Comparison of ENCODE assay signal across 9 cellular contexts in genomic region chr1:150566589-150567340, GRCh38. TPM values are rescaled to one million over a fixed set of nuclear protein-coding genes. Genes with fewer than 3 reads are reported as not detected.
DNase-seq lines count a peak whose midpoint lies in the region; ATAC-seq and TF ChIP-seq lines count a peak whose summit lies in the region.
"Had no signal": no experiment of that assay in that cellular context is flagged by ENCODE, and none has a peak within 500 bp of the region (broad histone marks: within the 10 kb centered on the region; RNA-seq: fewer than 3 reads in every experiment).

No MANE protein-coding gene starts in this region.

- H3K4me3 Mint-ChIP-seq in HFFc6 = peak overlapping the region; percentile 96
- peak overlapping the region; percentile 98 for H3K4me3 Mint-ChIP-seq in activated T-helper 17 cell treated with anti-CD3 and anti-CD28 coated beads, Interleukin-2, amount 50 U/mL, for 72 hours

- 72 to 79% (median 76%) methylated on average over 12 of the region's 12 CpGs for WGBS in spleen, 5 donors

- no peak for TF ChIP-seq POLR2A in spleen (IDR thresholded peaks at IDR 0.05)

- peaks cover 60% of the 10 kb centered on the region for H3K27me3 Mint-ChIP-seq in HFFc6 (ENCODE audit: insufficient read depth)
- no peaks in the 10 kb centered on the region for H3K27me3 Mint-ChIP-seq in activated T-helper 17 cell treated with anti-CD3 and anti-CD28 coated beads, Interleukin-2, amount 50 U/mL, for 72 hours

- H3K9ac ChIP-seq in iPS-15b (ENCODE audit: low read depth, low read length) = peak overlapping the region; percentile 28

- peak overlapping the region; percentile 96 for H3K27ac Mint-ChIP-seq in HFFc6
- peak overlapping the region; percentile 92 for H3K27ac Mint-ChIP-seq in activated T-helper 17 cell treated with anti-CD3 and anti-CD28 coated beads, Interleukin-2, amount 50 U/mL, for 72 hours

- peaks cover 24% of the 10 kb centered on the region for H3K9me3 Mint-ChIP-seq in HFFc6
- no peaks in the 10 kb centered on the region for H3K9me3 Mint-ChIP-seq in activated T-helper 17 cell treated with anti-CD3 and anti-CD28 coated beads, Interleukin-2, amount 50 U/mL, for 72 hours

- no peak overlapping the region for H3K4me3 ChIP-seq in iPS-15b (ENCODE audit: low read depth, low read length)
- peak overlapping the region in 5 of 8 donors; percentile 33 to 70 (median 37) for H3K4me3 ChIP-seq in spleen

- TF ChIP-seq CTCF in HFFc6 (IDR thresholded peaks at IDR 0.05) (no peak), spleen (IDR thresholded peaks at IDR 0.05 in 8 of 11, conservative IDR thresholded peaks at IDR 0.05 in 3 of 11) (no peak)

- H3K36me3 ChIP-seq in iPS-15b (ENCODE audit: control insufficient read depth, insufficient read depth, low read length) = no peaks in the 10 kb centered on the region
- peaks cover 0 to 31% (median 11%) of the 10 kb centered on the region in 6 donors for H3K36me3 ChIP-seq in spleen

- H3K27me3 ChIP-seq in iPS-15b (ENCODE audit: control insufficient read depth, insufficient read depth, low read length) (no peaks in the 10 kb centered on the region), spleen (replicated peaks in 1 of 7) (no peaks in the 10 kb centered on the region)

- peaks cover 80% of the 10 kb centered on the region for H3K4me1 Mint-ChIP-seq in HFFc6 (ENCODE audit: low read depth)
- peaks cover 62% of the 10 kb centered on the region for H3K4me1 Mint-ChIP-seq in activated T-helper 17 cell treated with anti-CD3 and anti-CD28 coated beads, Interleukin-2, amount 50 U/mL, for 72 hours

- H3K27ac ChIP-seq in spleen = peak overlapping the region; percentile 93 to 100 (median 100)

- DNase-seq in HFFc6 (no peak), spleen (peak; percentile 42), posterior vena cava (ENCODE audit: low spot score) (no peak), DMS79 (lab: John Stamatoyannopoulos, UW) (no peak)
- no peak for DNase-seq in NK-92 treated with Interleukin-12 subunit alpha and Interleukin-12 subunit beta, amount 100 ng/mL, for 24 hours (lab: John Stamatoyannopoulos, UW)
- DNase-seq: NCI-H1436 treated with DMSO at 0.1 percent for 48 hours had no signal

- H3K9me3 ChIP-seq in iPS-15b (ENCODE audit: control insufficient read depth, insufficient read depth, low read length) (no peaks in the 10 kb centered on the region), spleen (no peaks in the 10 kb centered on the region)

- H3K4me1 ChIP-seq in iPS-15b (ENCODE audit: control insufficient read depth, insufficient read depth, low read length) = peaks cover 52% of the 10 kb centered on the region
- peaks cover 84 to 100% (median 99%) of the 10 kb centered on the region in 6 donors for H3K4me1 ChIP-seq in spleen

- ATAC-seq in activated T-helper 17 cell treated with anti-CD3 and anti-CD28 coated beads, Interleukin-2, amount 50 U/mL, for 72 hours (replicated peaks) = no peak
- ATAC-seq in HG03521 (IDR thresholded peaks at IDR 0.05; ENCODE audit: unreplicated experiment) = no peak

- intact Hi-C loops in spleen (cut with DNase I; ENCODE audit: low total_unique reads) (no loop called here), posterior vena cava (cut with DNase I) (loop anchor here in 1 of 2 donors (10.0 kb wide), 1 partner anchor 248 kb away; no protein-coding TSS in a partner anchor)

- peaks cover 20% of the 10 kb centered on the region; the same call in 1 of the 2 replicates for H3K36me3 Mint-ChIP-seq in HFFc6 (ENCODE audit: low read depth)
- peaks cover 81% of the 10 kb centered on the region for H3K36me3 Mint-ChIP-seq in activated T-helper 17 cell treated with anti-CD3 and anti-CD28 coated beads, Interleukin-2, amount 50 U/mL, for 72 hours (ENCODE audit: low read depth)

RNA-seq across cellular contexts. Expression of gene MCL1, which starts 12.6 kb away (rescaled TPM):
- total RNA-seq in HFFc6 (2021; fragmentation: NEBNext Ultra II Directional; extraction: Animal tissue kit (Norgen Biotek cat#: 25700)) = 100 to 1,000 TPM; 155 to 170 (median 164) TPM
- total RNA-seq in activated T-helper 17 cell treated with anti-CD3 and anti-CD28 coated beads, Interleukin-2, amount 50 U/mL, for 72 hours = 100 to 1,000 TPM; 235 to 351 TPM
- total RNA-seq in spleen = 100 to 1,000 TPM; 261 to 435 (median 336) TPM
- 100 to 1,000 TPM in 1 of 3 donors, 10 to 100 TPM in 2; 75.8 to 118 (median 85.9) TPM for polyA plus RNA-seq in spleen
- 100 to 1,000 TPM; 210 to 267 TPM for total RNA-seq in posterior vena cava

RNA-seq across cellular contexts. Expression of gene ADAMTSL4, which starts 17.6 kb away (rescaled TPM):
- 10 to 100 TPM; 33.7 to 61.2 (median 38.2) TPM for total RNA-seq in HFFc6 (2021; fragmentation: NEBNext Ultra II Directional; extraction: Animal tissue kit (Norgen Biotek cat#: 25700))
- under 1 TPM; 0.29 to 0.37 TPM for total RNA-seq in activated T-helper 17 cell treated with anti-CD3 and anti-CD28 coated beads, Interleukin-2, amount 50 U/mL, for 72 hours
- total RNA-seq in spleen (10 to 100 TPM in 5 of 7 donors, 1 to 10 TPM in 2; 2.8 to 19.1 (median 12.4) TPM), posterior vena cava (10 to 100 TPM; 79.6 to 99.6 TPM)
- 10 to 100 TPM in 1 of 3 donors, 1 to 10 TPM in 2; 5.0 to 10.9 (median 9.4) TPM for polyA plus RNA-seq in spleen

RNA-seq across cellular contexts. Expression of gene FALEC, which starts 51.2 kb away (rescaled TPM):
- under 1 TPM in 2 of 6 experiments, not detected in 4; 0.43 to 0.59 TPM for total RNA-seq in HFFc6 (2021; fragmentation: NEBNext Ultra II Directional; extraction: Animal tissue kit (Norgen Biotek cat#: 25700))
- 1 to 10 TPM in 1 of 2 donors, not detected in 1; 1.2 TPM for total RNA-seq in activated T-helper 17 cell treated with anti-CD3 and anti-CD28 coated beads, Interleukin-2, amount 50 U/mL, for 72 hours
- 1 to 10 TPM in 1 of 7 donors, under 1 TPM in 1, not detected in 5; 0.97 to 1.9 TPM for total RNA-seq in spleen
- polyA plus RNA-seq in spleen = under 1 TPM in 2 of 3 donors, not detected in 1; 0.20 to 0.29 TPM
- not detected for total RNA-seq in posterior vena cava

RNA-seq across cellular contexts. Expression of gene ECM1, which starts 58.9 kb away (rescaled TPM):
- 10 to 100 TPM; 30.8 to 52.0 (median 46.5) TPM for total RNA-seq in HFFc6 (2021; fragmentation: NEBNext Ultra II Directional; extraction: Animal tissue kit (Norgen Biotek cat#: 25700))
- total RNA-seq in activated T-helper 17 cell treated with anti-CD3 and anti-CD28 coated beads, Interleukin-2, amount 50 U/mL, for 72 hours = 1 to 10 TPM; 1.1 to 2.0 TPM
- total RNA-seq in spleen (10 to 100 TPM in 5 of 7 donors, 1 to 10 TPM in 2; 6.6 to 16.5 (median 13.6) TPM), posterior vena cava (10 to 100 TPM; 51.9 to 78.0 TPM)
- 1 to 10 TPM; 2.7 to 6.8 (median 6.4) TPM for polyA plus RNA-seq in spleen
